6 cellular contexts compared by ENCODE assay signal in the genomic region with DNA sequence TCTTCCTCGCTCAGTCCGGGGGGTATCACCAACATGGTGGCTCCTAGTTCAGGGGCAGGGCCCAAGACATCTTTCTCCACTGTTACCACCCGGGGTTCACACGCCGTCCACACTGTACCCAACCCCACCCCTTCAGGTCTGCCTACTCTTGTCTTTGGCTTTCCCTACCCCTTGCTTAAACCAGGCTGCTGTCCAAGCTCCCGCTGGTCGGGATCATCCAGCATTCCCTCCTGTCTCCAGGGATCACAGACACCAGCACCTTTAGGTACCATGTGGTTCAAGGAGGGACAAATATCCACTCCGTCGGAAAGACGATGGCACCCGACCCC. TPM values are rescaled to one million over a fixed set of nuclear protein-coding genes. Genes with fewer than 3 reads are reported as not detected.
DNase-seq lines count a peak whose midpoint lies in the region; ATAC-seq and TF ChIP-seq lines count a peak whose summit lies in the region.

No MANE protein-coding gene starts in this region.

- H3K27ac ChIP-seq in brain microvascular endothelial cell: peak overlapping the region; percentile 51

- no peaks in the 10 kb centered on the region for H3K27me3 ChIP-seq in brain microvascular endothelial cell (replicated peaks)

- H3K27ac Mint-ChIP-seq in neural crest cell (ENCODE audit: unreplicated experiment): peak overlapping the region; percentile 95

- TF ChIP-seq CTCF in brain microvascular endothelial cell (IDR thresholded peaks at IDR 0.05; ENCODE audit: low read depth, low read length, missing control alignments) (no peak), neural crest cell (conservative IDR thresholded peaks at IDR 0.05) (no peak)

- H3K4me3 ChIP-seq in brain microvascular endothelial cell (ENCODE audit: low read depth, low read length): peak overlapping the region; percentile 100

- H3K9me3 Mint-ChIP-seq in neural crest cell: no peaks in the 10 kb centered on the region

- ATAC-seq in HG03064 (IDR thresholded peaks at IDR 0.05; ENCODE audit: low read depth, unreplicated experiment): peak; percentile 4

- H3K27me3 Mint-ChIP-seq in neural crest cell (ENCODE audit: low read depth): no peaks in the 10 kb centered on the region

- H3K36me3 Mint-ChIP-seq in neural crest cell (ENCODE audit: low read depth): peaks cover 6% of the 10 kb centered on the region

- peaks cover 27% of the 10 kb centered on the region for H3K4me1 Mint-ChIP-seq in neural crest cell

- DNase-seq in brain microvascular endothelial cell (no peak), neural crest cell (ENCODE audit: low read depth, low spot score) (no peak), glomerular visceral epithelial cell (ENCODE audit: extremely low spot score) (no peak), EL (no peak)
- no peak for DNase-seq in stimulated activated CD4-positive, alpha-beta T cell treated with anti-CD3 and anti-CD28 coated beads, Interleukin-4, amount 100 ng/mL, for 24 hours

- in situ Hi-C loops in brain microvascular endothelial cell (cut with HindIII; ENCODE audit: low pct_ligation_motif_present, low sequenced_read_pairs): no loop called here

- peaks cover 50% of the 10 kb centered on the region for H3K36me3 ChIP-seq in brain microvascular endothelial cell (replicated peaks)

- H3K4me3 Mint-ChIP-seq in neural crest cell: peak overlapping the region; percentile 98

RNA-seq across cellular contexts. Expression of a gene that starts 0.4 kb away (rescaled TPM):
- total RNA-seq in neural crest cell: 86.1 and 88.4 TPM in 2 replicates

RNA-seq across cellular contexts. Expression of a gene that starts 0.6 kb away (rescaled TPM):
- 77.9 and 88.7 TPM in 2 replicates for total RNA-seq in neural crest cell

RNA-seq across cellular contexts. Expression of a gene that starts 12.5 kb away (rescaled TPM):
- not detected in 2 replicates for total RNA-seq in neural crest cell

RNA-seq across cellular contexts. Expression of a gene that starts 13.6 kb away (rescaled TPM):
- total RNA-seq in neural crest cell: 23.8 and 26.6 TPM in 2 replicates

RNA-seq across cellular contexts. Expression of a gene that starts 23.5 kb away (rescaled TPM):
- 5.6 and 10.1 TPM in 2 replicates for total RNA-seq in neural crest cell
